18 cellular contexts compared by ENCODE assay signal in the genomic region with DNA sequence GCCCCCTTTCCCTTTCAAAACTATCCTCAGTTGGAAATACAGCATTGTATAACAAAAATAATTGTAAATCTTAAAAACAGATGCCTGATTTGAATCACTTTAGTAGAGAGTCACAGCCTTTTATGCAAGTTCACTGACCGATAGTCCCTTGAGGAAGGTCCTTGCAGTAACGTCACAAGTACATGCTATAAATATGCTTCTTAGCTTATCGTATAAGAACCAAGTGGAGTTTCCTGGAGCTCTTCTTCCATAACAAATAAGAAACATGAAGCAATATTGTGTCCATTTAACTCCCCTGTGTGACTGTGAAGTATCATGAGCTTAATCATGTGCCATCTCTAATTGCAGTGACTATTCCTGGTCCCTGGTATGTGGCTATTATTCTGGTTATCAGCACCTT.
DNase-seq lines count a peak whose midpoint lies in the region; ATAC-seq and TF ChIP-seq lines count a peak whose summit lies in the region.
"Had no signal": no experiment of that assay in that cellular context is flagged by ENCODE, and none has a peak within 500 bp of the region (broad histone marks: within the 10 kb centered on the region; RNA-seq: fewer than 3 reads in every experiment).

No MANE protein-coding gene starts in this region.

- H3K27ac ChIP-seq in right atrium auricular region (no peak overlapping the region), left ventricle myocardium inferior (replicated peaks) (no peak overlapping the region), gastrocnemius medialis (peak overlapping the region; percentile 28 to 62 (median 57))
- H3K27ac ChIP-seq: 22Rv1, BLaER1, C4-2B had no signal

- no peaks in the 10 kb centered on the region for H3K4me1 ChIP-seq in right atrium auricular region
- H3K4me1 ChIP-seq in left ventricle myocardium inferior, result peaks cover 13% of the 10 kb centered on the region
- peaks cover 10 to 19% of the 10 kb centered on the region in 2 donors for H3K4me1 ChIP-seq in gastrocnemius medialis
- H3K4me1 ChIP-seq: BLaER1, Caco-2, HAP-1 had no signal

- no peak overlapping the region for H3K4me3 ChIP-seq in right atrium auricular region
- no peak overlapping the region for H3K4me3 ChIP-seq in left ventricle myocardium inferior
- H3K4me3 ChIP-seq in gastrocnemius medialis, result no peak overlapping the region
- H3K4me3 ChIP-seq in foreskin fibroblast (ENCODE audit: low read depth in 1 of 2, low read length in 2 of 2), result no peak overlapping the region
- H3K4me3 ChIP-seq: BLaER1, HAP-1 had no signal

- no peak for TF ChIP-seq POLR2A in gastrocnemius medialis (IDR thresholded peaks at IDR 0.05)

- peak; percentile 34 for ATAC-seq in Right ventricle myocardium inferior
- ATAC-seq in left ventricle myocardium superior, result peak; percentile 45
- ATAC-seq in gastrocnemius medialis, result peak; percentile 84 to 96
- ATAC-seq: CD8-positive, alpha-beta T cell had no signal

- no peaks in the 10 kb centered on the region for H3K27me3 ChIP-seq in right atrium auricular region
- H3K27me3 ChIP-seq in left ventricle myocardium inferior (ENCODE audit: low read depth), result no peaks in the 10 kb centered on the region
- H3K27me3 ChIP-seq in gastrocnemius medialis, result no peaks in the 10 kb centered on the region
- H3K27me3 ChIP-seq: BLaER1 had no signal

- H3K36me3 ChIP-seq in right atrium auricular region (no peaks in the 10 kb centered on the region), left ventricle myocardium inferior (no peaks in the 10 kb centered on the region), gastrocnemius medialis (no peaks in the 10 kb centered on the region)
- H3K36me3 ChIP-seq: BLaER1, HAP-1 had no signal

- in situ Hi-C loops in gastrocnemius medialis (cut with MboI; ENCODE audit: low sequenced_read_pairs in 4 of 4), result no loop called here

- TF ChIP-seq CTCF in right atrium auricular region (IDR thresholded peaks at IDR 0.05) (no peak), left ventricle myocardium inferior (IDR thresholded peaks at IDR 0.05; ENCODE audit: borderline replicate concordance) (no peak), gastrocnemius medialis (IDR thresholded peaks at IDR 0.05 in 4 of 5, conservative IDR thresholded peaks at IDR 0.05 in 1 of 5) (no peak), foreskin fibroblast (IDR thresholded peaks at IDR 0.05; ENCODE audit: low read depth, low read length) (no peak)

- DNase-seq in Right ventricle myocardium inferior (ENCODE audit: missing footprints), result no peak
- no peak for DNase-seq in right atrium auricular region (ENCODE audit: low spot score)
- no peak for DNase-seq in left ventricle myocardium superior
- DNase-seq in left ventricle myocardium inferior, result no peak
- DNase-seq in gastrocnemius medialis, result no peak
- no peak for DNase-seq in foreskin fibroblast
- no peak for DNase-seq in NCI-H1417 (lab: John Stamatoyannopoulos, UW)
- DNase-seq: Caco-2; CD4-positive, CD25-positive, alpha-beta regulatory T cell; CD8-positive, alpha-beta T cell; DMS153; DND-41; GOT3; HFFc6 had no signal

- intact Hi-C loops in Right ventricle myocardium inferior (cut with DNase I) (no loop called here), left ventricle myocardium superior (cut with micrococcal nuclease) (no loop called here), left ventricle myocardium inferior (cut with micrococcal nuclease) (no loop called here), gastrocnemius medialis (cut with DNase I; ENCODE audit: low total_unique reads) (loop anchor here (5.0 kb wide), 1 partner anchor 54 kb away; no protein-coding TSS in a partner anchor)

- no peaks in the 10 kb centered on the region for H3K9me3 ChIP-seq in right atrium auricular region
- no peaks in the 10 kb centered on the region for H3K9me3 ChIP-seq in left ventricle myocardium inferior (replicated peaks)
- H3K9me3 ChIP-seq in gastrocnemius medialis, result no peaks in the 10 kb centered on the region
- H3K9me3 ChIP-seq: Caco-2, HAP-1 had no signal

Comparison
In these comparisons a context has a peak if more than half of its experiments do, and no peak if none do; other contexts are left out.
1. ATAC-seq: peak in every context shown above with its lines; median percentile 90 in gastrocnemius medialis; 45 in left ventricle myocardium superior; 34 in Right ventricle myocardium inferior.
2. H3K27ac ChIP-seq: peak in gastrocnemius medialis (4 of 4); none in right atrium auricular region (0 of 2) and left ventricle myocardium inferior (single experiment).